In the genomic region with DNA sequence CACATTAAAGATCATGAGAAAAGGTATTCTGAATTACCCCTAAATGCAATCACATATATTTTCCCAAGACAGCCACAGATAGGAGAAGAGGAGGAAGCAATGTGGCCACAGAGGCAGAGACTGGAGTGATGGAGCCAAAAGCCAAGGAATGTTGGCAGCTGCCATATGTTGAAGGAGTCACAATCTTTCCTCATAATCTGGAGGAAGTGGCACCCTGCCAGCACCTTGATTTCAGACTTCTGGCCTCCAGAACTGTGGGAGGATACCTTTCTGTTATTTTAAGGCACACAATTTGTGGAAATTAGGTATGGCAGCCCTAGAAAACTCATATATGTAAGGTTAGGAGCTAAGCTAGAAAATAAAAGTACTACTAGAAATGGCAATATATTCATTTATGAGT, we compare ENCODE assay signal across 25 cellular contexts.
DNase-seq lines count a peak whose midpoint lies in the region; ATAC-seq and TF ChIP-seq lines count a peak whose summit lies in the region.
"Had no signal": no experiment of that assay in that cellular context is flagged by ENCODE, and none has a peak within 500 bp of the region (broad histone marks: within the 10 kb centered on the region; RNA-seq: fewer than 3 reads in every experiment).

No MANE protein-coding gene starts in this region.

- no TSS peak for BruUV-seq in MCF 10A (replicated peaks; lab: Mats Ljungman, UMichigan)
- BruUV-seq in mammary epithelial cell (replicated peaks; lab: Mats Ljungman, UMichigan), result no TSS peak

- H3K4me2 ChIP-seq in mammary epithelial cell (ENCODE audit: insufficient read depth, low read depth, low read length), result no peak overlapping the region
- H3K4me2 ChIP-seq: BLaER1 had no signal

- H3K27ac Mint-ChIP-seq in MCF 10A (ENCODE audit: low read depth, unreplicated experiment) (no peak overlapping the region), nephron progenitor cell (peak overlapping the region; percentile 88)
- H3K27ac Mint-ChIP-seq: CD14-positive monocyte; CD4-positive, alpha-beta memory T cell; CD4-positive, CD25-positive, alpha-beta regulatory T cell; CD8-positive, alpha-beta memory T cell had no signal

- no peaks in the 10 kb centered on the region for H3K9me3 ChIP-seq in mammary epithelial cell (replicated peaks; ENCODE audit: insufficient read depth, low read length)
- H3K9me3 ChIP-seq in skeletal muscle tissue (ENCODE audit: control insufficient read depth in 3 of 3, low read length in 3 of 3), result no peaks in the 10 kb centered on the region
- H3K9me3 ChIP-seq: BE2C, BLaER1 had no signal

- H4K20me1 ChIP-seq in mammary epithelial cell (ENCODE audit: insufficient read depth, low read length), result no peaks in the 10 kb centered on the region
- H4K20me1 ChIP-seq: BLaER1 had no signal

- TF ChIP-seq CTCF in MCF 10A (IDR thresholded peaks at IDR 0.05; ENCODE audit: unreplicated experiment), result no peak
- TF ChIP-seq CTCF in mammary epithelial cell (conservative IDR thresholded peaks at IDR 0.05 in 1 of 2, IDR thresholded peaks at IDR 0.05 in 1 of 2; ENCODE audit: extremely low read depth in 1 of 2, insufficient read depth in 1 of 2, low read depth in 1 of 2, low read length in 2 of 2), result no peak
- no peak for TF ChIP-seq CTCF in fibroblast of the aortic adventitia (IDR thresholded peaks at IDR 0.05; ENCODE audit: insufficient read depth, low read length)
- TF ChIP-seq CTCF in nephron progenitor cell (IDR thresholded peaks at IDR 0.05), result no peak
- no peak for TF ChIP-seq CTCF in dorsolateral prefrontal cortex (IDR thresholded peaks at IDR 0.05 in 54 of 56, conservative IDR thresholded peaks at IDR 0.05 in 2 of 56; ENCODE audit: low read depth in 1 of 56, partially characterized antibody in 56 of 56)

- no peaks in the 10 kb centered on the region for H3K36me3 ChIP-seq in mammary epithelial cell (ENCODE audit: insufficient read depth, low read length)
- H3K36me3 ChIP-seq in skeletal muscle tissue (ENCODE audit: control insufficient read depth in 3 of 3, insufficient read depth in 3 of 3, low read length in 3 of 3), result no peaks in the 10 kb centered on the region
- H3K36me3 ChIP-seq: BE2C, BLaER1 had no signal

- no peak overlapping the region for H3K4me3 ChIP-seq in mammary epithelial cell (replicated peaks in 1 of 3; ENCODE audit: insufficient read depth in 1 of 3, low read depth in 2 of 3, low read length in 3 of 3)
- no peak overlapping the region for H3K4me3 ChIP-seq in fibroblast of the aortic adventitia (ENCODE audit: low read depth, low read length)
- H3K4me3 ChIP-seq in skeletal muscle tissue (ENCODE audit: low read length in 3 of 3), result peak overlapping the region in 1 of 3 donors; percentile 28
- no peak overlapping the region for H3K4me3 ChIP-seq in dorsolateral prefrontal cortex
- H3K4me3 ChIP-seq: BLaER1, GM12878 had no signal

- H3K27me3 Mint-ChIP-seq in MCF 10A (ENCODE audit: insufficient read depth, unreplicated experiment), result no peaks in the 10 kb centered on the region
- H3K27me3 Mint-ChIP-seq in nephron progenitor cell (ENCODE audit: low read depth, poor library complexity), result peaks cover 3% of the 10 kb centered on the region
- H3K27me3 Mint-ChIP-seq: CD8-positive, alpha-beta memory T cell had no signal

- in situ Hi-C loops in mammary epithelial cell (cut with MboI; ENCODE audit: low sequenced_read_pairs in 2 of 2), result no loop called here

- H3K4me3 Mint-ChIP-seq in MCF 10A (ENCODE audit: unreplicated experiment) (no peak overlapping the region), nephron progenitor cell (no peak overlapping the region)
- H3K4me3 Mint-ChIP-seq: CD14-positive monocyte; CD4-positive, alpha-beta memory T cell; CD4-positive, CD25-positive, alpha-beta regulatory T cell; CD8-positive, alpha-beta memory T cell had no signal

- dilution Hi-C loops in mammary epithelial cell (cut with HindIII; ENCODE audit: low sequenced_read_pairs), result no loop called here

- ATAC-seq in GM18873 (IDR thresholded peaks at IDR 0.05; ENCODE audit: low FRiP score, unreplicated experiment), result no peak
- ATAC-seq: GM12878 had no signal

- H3K36me3 Mint-ChIP-seq in MCF 10A (ENCODE audit: insufficient read depth, unreplicated experiment) (no peaks in the 10 kb centered on the region), nephron progenitor cell (ENCODE audit: low read depth) (peaks cover 9% of the 10 kb centered on the region)
- H3K36me3 Mint-ChIP-seq: CD14-positive monocyte; CD4-positive, alpha-beta memory T cell; CD4-positive, CD25-positive, alpha-beta regulatory T cell; CD8-positive, alpha-beta memory T cell had no signal

- H2AFZ ChIP-seq in mammary epithelial cell (ENCODE audit: low read depth, low read length), result no peak overlapping the region

- POLR2A ChIA-PET in MCF 10A (lab: Yijun Ruan, JAX), result interaction anchor here (0.7 kb wide), 1 partner anchor 713 kb away, joined by 3 read pairs; no protein-coding TSS in a partner anchor

- DNase-seq in MCF 10A (ENCODE audit: unreplicated experiment) (peak; percentile 20), mammary epithelial cell (no peak), fibroblast of the aortic adventitia (ENCODE audit: low read depth) (peak; percentile 52), nephron progenitor cell (no peak), dorsolateral prefrontal cortex (no peak), HPDE6-E6E7 (ENCODE audit: extremely low spot score) (no peak)
- DNase-seq: 8988T; ACHN; BE2C; C1 segment of cervical spinal cord; CD4-positive, alpha-beta memory T cell; CD4-positive, CD25-positive, alpha-beta regulatory T cell; CD8-positive, alpha-beta memory T cell; COR-L47; DMS153; DMS53; DMS79; DND-41; EL; GDM1 had no signal

- H3K27me3 ChIP-seq in mammary epithelial cell (ENCODE audit: insufficient read depth, low read length) (no peaks in the 10 kb centered on the region), skeletal muscle tissue (ENCODE audit: control insufficient read depth in 3 of 3, insufficient read depth in 3 of 3, low read length in 3 of 3) (no peaks in the 10 kb centered on the region), dorsolateral prefrontal cortex (no peaks in the 10 kb centered on the region)
- H3K27me3 ChIP-seq: BE2C, BLaER1 had no signal

- H3K4me1 ChIP-seq in mammary epithelial cell (ENCODE audit: insufficient read depth, low read length), result no peaks in the 10 kb centered on the region
- H3K4me1 ChIP-seq in skeletal muscle tissue (ENCODE audit: control insufficient read depth in 3 of 3, insufficient read depth in 3 of 3, low read length in 3 of 3), result peaks cover 18 to 22% (median 22%) of the 10 kb centered on the region in 3 donors
- H3K4me1 ChIP-seq: BE2C, BLaER1 had no signal

- H3K9me3 Mint-ChIP-seq in MCF 10A (ENCODE audit: unreplicated experiment) (peaks cover 17% of the 10 kb centered on the region), nephron progenitor cell (peaks cover 21% of the 10 kb centered on the region)
- H3K9me3 Mint-ChIP-seq: CD8-positive, alpha-beta memory T cell had no signal

- intact Hi-C loops in MCF 10A (cut with micrococcal nuclease) (no loop called here), mammary epithelial cell (cut with micrococcal nuclease) (loop anchor here (10.0 kb wide), 1 partner anchor 232 kb away; no protein-coding TSS in a partner anchor), dorsolateral prefrontal cortex (cut with DNase I) (loop anchor here in 1 of 2 donors (5.0 kb wide), 1 partner anchor 60 kb away; no protein-coding TSS in a partner anchor)

- CTCF ChIA-PET in MCF 10A (lab: Yijun Ruan, JAX), result interaction anchor here (0.7 to 0.9 kb wide), 2 partner anchors 10 to 32 kb away, joined by 4 read pairs; no protein-coding TSS in a partner anchor
- CTCF ChIA-PET in mammary epithelial cell (lab: Charles Lee; ENCODE audit: low non-redundant PET), result no interaction called here

- no peaks in the 10 kb centered on the region for H3K79me2 ChIP-seq in mammary epithelial cell (ENCODE audit: insufficient read depth, low read length)

- H3K4me1 Mint-ChIP-seq in MCF 10A (ENCODE audit: insufficient read depth, unreplicated experiment), result no peaks in the 10 kb centered on the region
- peaks cover 27% of the 10 kb centered on the region for H3K4me1 Mint-ChIP-seq in nephron progenitor cell
- H3K4me1 Mint-ChIP-seq: CD14-positive monocyte; CD4-positive, alpha-beta memory T cell; CD4-positive, CD25-positive, alpha-beta regulatory T cell; CD8-positive, alpha-beta memory T cell had no signal

- H3K27ac ChIP-seq in mammary epithelial cell (ENCODE audit: insufficient read depth, low read depth, low read length) (no peak overlapping the region), skeletal muscle tissue (ENCODE audit: low read depth, low read length) (peak overlapping the region; percentile 44), dorsolateral prefrontal cortex (no peak overlapping the region)
- H3K27ac ChIP-seq: BLaER1 had no signal

- H3K9ac ChIP-seq in mammary epithelial cell (ENCODE audit: insufficient read depth, low read length), result no peak overlapping the region
- H3K9ac ChIP-seq in skeletal muscle tissue (ENCODE audit: low read depth in 1 of 3, low read length in 3 of 3), result no peak overlapping the region
- H3K9ac ChIP-seq: BLaER1 had no signal

Comparison
In these comparisons a context has a peak if more than half of its experiments do, and no peak if none do; other contexts are left out.
1. DNase-seq: peak in MCF 10A (single experiment) and fibroblast of the aortic adventitia (single experiment); none in mammary epithelial cell (single experiment), nephron progenitor cell (single experiment), dorsolateral prefrontal cortex (0 of 10) and HPDE6-E6E7 (single experiment).